In genomic region chr17:42527932-42528331, GRCh38 we compare ENCODE assay signal across 20 cellular contexts.
"Had no signal": no experiment of that assay in that cellular context is flagged by ENCODE, and none has a peak within 500 bp of the region (broad histone marks: within the 10 kb centered on the region; RNA-seq: fewer than 3 reads in every experiment).

No MANE protein-coding gene starts in this region.

- H3K9ac ChIP-seq: neural progenitor cell, parathyroid adenoma had no signal

- H3K36me3 Mint-ChIP-seq: activated CD8-positive, alpha-beta memory T cell treated with anti-CD3 and anti-CD28 coated beads, Interleukin-2, amount 10 ng/mL, durations not matched to agents 7 days and 5 days; activated naive CD8-positive, alpha-beta T cell treated with anti-CD3 and anti-CD28 coated beads, Interleukin-2, amount 10 ng/mL, durations not matched to agents 7 days and 5 days had no signal

- H3K36me3 ChIP-seq: brain microvascular endothelial cell, neural progenitor cell, transverse colon had no signal

- H3K27ac ChIP-seq: brain microvascular endothelial cell, epithelial cell of prostate, hepatocyte, lower lobe of right lung, neural progenitor cell, parathyroid adenoma had no signal

- H2AFZ ChIP-seq: hepatocyte, neural progenitor cell, parathyroid adenoma had no signal

- FAIRE-seq: astrocyte, frontal cortex had no signal

- DNase-seq: lower lobe of right lung had no signal

- H3K4me3 Mint-ChIP-seq: activated B cell treated with CpG ODN at 0.5 μM for 24 hours; activated CD8-positive, alpha-beta memory T cell treated with anti-CD3 and anti-CD28 coated beads, Interleukin-2, amount 10 ng/mL, durations not matched to agents 7 days and 5 days; activated CD8-positive, alpha-beta T cell treated with anti-CD3 and anti-CD28 coated beads, Interleukin-2, amount 10 ng/mL, durations not matched to agents 7 days and 5 days; activated naive CD4-positive, alpha-beta T cell treated with anti-CD3 and anti-CD28 coated beads for 36 hours; activated T-cell treated with anti-CD3 and anti-CD28 coated beads, Interleukin-2, amount 50 U/mL, for 72 hours; dendritic cell treated with granulocyte-macrophage colony-stimulating factor and Interleukin-4, amounts not matched to agents 40 ng/mL and 50 ng/mL, for 4 days; neural progenitor cell; T-helper 2 cell treated with Interferon-gamma antibody and Interleukin-4, amounts not matched to agents 5 μg/mL and 100 μg/mL, for 36 hours had no signal

- H3K27me3 Mint-ChIP-seq: activated B cell treated with CpG ODN at 0.5 μM for 24 hours; naive thymus-derived CD8-positive, alpha-beta T cell had no signal

- H3K4me3 ChIP-seq: hepatocyte, lower lobe of right lung, neural progenitor cell, skin epidermis, testis, transverse colon had no signal

- H3K79me2 ChIP-seq: hepatocyte, parathyroid adenoma had no signal

- H3K9me3 Mint-ChIP-seq: activated B cell treated with CpG ODN at 0.5 μM for 24 hours; activated naive CD4-positive, alpha-beta T cell treated with anti-CD3 and anti-CD28 coated beads for 36 hours; activated naive CD8-positive, alpha-beta T cell treated with anti-CD3 and anti-CD28 coated beads, Interleukin-2, amount 10 ng/mL, durations not matched to agents 7 days and 5 days; activated T-cell treated with anti-CD3 and anti-CD28 coated beads, Interleukin-2, amount 50 U/mL, for 72 hours; dendritic cell treated with granulocyte-macrophage colony-stimulating factor and Interleukin-4, amounts not matched to agents 40 ng/mL and 50 ng/mL, for 4 days; naive thymus-derived CD8-positive, alpha-beta T cell; neural progenitor cell; T-helper 2 cell treated with Interferon-gamma antibody and Interleukin-4, amounts not matched to agents 5 μg/mL and 100 μg/mL, for 36 hours had no signal

- H3K27me3 ChIP-seq: brain microvascular endothelial cell, hepatocyte, testis, transverse colon had no signal

- H3K9me3 ChIP-seq: lower lobe of right lung, testis, transverse colon had no signal

- H3K27ac Mint-ChIP-seq: activated B cell treated with CpG ODN at 0.5 μM for 24 hours; activated CD8-positive, alpha-beta memory T cell treated with anti-CD3 and anti-CD28 coated beads, Interleukin-2, amount 10 ng/mL, durations not matched to agents 7 days and 5 days; activated CD8-positive, alpha-beta T cell treated with anti-CD3 and anti-CD28 coated beads, Interleukin-2, amount 10 ng/mL, durations not matched to agents 7 days and 5 days; activated naive CD4-positive, alpha-beta T cell treated with anti-CD3 and anti-CD28 coated beads for 36 hours; activated T-cell treated with anti-CD3 and anti-CD28 coated beads, Interleukin-2, amount 50 U/mL, for 72 hours; dendritic cell treated with granulocyte-macrophage colony-stimulating factor and Interleukin-4, amounts not matched to agents 40 ng/mL and 50 ng/mL, for 4 days; T-helper 2 cell treated with Interferon-gamma antibody and Interleukin-4, amounts not matched to agents 5 μg/mL and 100 μg/mL, for 36 hours had no signal

- H3K4me2 ChIP-seq: hepatocyte, neural progenitor cell had no signal

- H3K4me1 ChIP-seq: neural progenitor cell had no signal
